19 cellular contexts compared by ENCODE assay signal in the genomic region with DNA sequence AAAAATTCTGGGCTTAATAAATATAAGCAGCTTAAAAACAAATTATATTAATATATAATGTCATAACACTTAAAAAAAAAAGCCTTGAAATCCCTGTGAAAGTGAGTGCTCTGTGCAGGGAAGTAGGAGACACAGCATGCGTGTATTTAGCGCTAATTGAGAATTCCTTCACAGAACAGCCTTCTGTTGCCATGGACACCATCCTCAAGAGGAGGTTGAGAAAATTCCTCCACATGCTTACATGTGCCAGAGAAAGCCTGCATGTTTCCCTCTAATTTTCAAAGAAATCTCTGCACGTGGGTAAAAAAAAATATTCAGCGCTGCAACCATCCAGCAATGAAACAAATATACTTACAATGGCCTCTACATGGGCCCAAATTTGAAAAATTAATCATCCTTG.
DNase-seq lines count a peak whose midpoint lies in the region; ATAC-seq and TF ChIP-seq lines count a peak whose summit lies in the region.
"Had no signal": no experiment of that assay in that cellular context is flagged by ENCODE, and none has a peak within 500 bp of the region (broad histone marks: within the 10 kb centered on the region; RNA-seq: fewer than 3 reads in every experiment).

No MANE protein-coding gene starts in this region.

- no peak overlapping the region for H3K18ac ChIP-seq in mesendoderm (ENCODE audit: low read length)

- H3K36me3 Mint-ChIP-seq in brain (peaks cover 4% of the 10 kb centered on the region), progenitor cell of endocrine pancreas (ENCODE audit: insufficient read depth) (no peaks in the 10 kb centered on the region)
- no peaks in the 10 kb centered on the region for H3K36me3 Mint-ChIP-seq in naive thymus-derived CD4-positive, alpha-beta T cell
- H3K36me3 Mint-ChIP-seq: CD14-positive monocyte; CD4-positive, alpha-beta memory T cell; IgD-negative memory B cell had no signal

- H3K27ac Mint-ChIP-seq in brain = peak overlapping the region in 2 of 5 experiments; percentile 94 to 96
- no peak overlapping the region for H3K27ac Mint-ChIP-seq in progenitor cell of endocrine pancreas
- no peak overlapping the region for H3K27ac Mint-ChIP-seq in naive thymus-derived CD4-positive, alpha-beta T cell
- H3K27ac Mint-ChIP-seq: CD14-positive monocyte, GM23338, IgD-negative memory B cell had no signal

- H3K4me3 ChIP-seq in mesendoderm (ENCODE audit: low read length) = no peak overlapping the region
- H3K4me3 ChIP-seq in naive thymus-derived CD4-positive, alpha-beta T cell (ENCODE audit: low read length) = no peak overlapping the region
- H3K4me3 ChIP-seq: BLaER1, GM23338 had no signal

- intact Hi-C loops in naive thymus-derived CD4-positive, alpha-beta T cell (cut with micrococcal nuclease) = no loop called here

- H3K23ac ChIP-seq in mesendoderm (ENCODE audit: low read length) = no peak overlapping the region

- whole genome bisulfite sequencing in mesendoderm (ENCODE audit: extremely low coverage, insufficient coverage, low lambda C conversion rate) = no CpG with 5 or more reads among the region's 4 CpGs

- no peaks in the 10 kb centered on the region for H3K79me1 ChIP-seq in mesendoderm (ENCODE audit: low read length)

- TF ChIP-seq CTCF in brain (conservative IDR thresholded peaks at IDR 0.05) (no peak), progenitor cell of endocrine pancreas (IDR thresholded peaks at IDR 0.05; ENCODE audit: unreplicated experiment) (no peak)

- H3K56ac ChIP-seq in mesendoderm (ENCODE audit: low read length) = no peak overlapping the region

- no peaks in the 10 kb centered on the region for H3K36me3 ChIP-seq in mesendoderm (ENCODE audit: control insufficient read depth, insufficient read depth, low read length)
- H3K36me3 ChIP-seq in naive thymus-derived CD4-positive, alpha-beta T cell (ENCODE audit: control insufficient read depth in 2 of 3, insufficient read depth in 3 of 3, low read length in 3 of 3) = no peaks in the 10 kb centered on the region
- H3K36me3 ChIP-seq: BLaER1 had no signal

- H3K4ac ChIP-seq in mesendoderm (ENCODE audit: low read depth, low read length) = no peak overlapping the region

- H3K27ac ChIP-seq in mesendoderm (ENCODE audit: low read depth, low read length) = no peak overlapping the region
- no peak overlapping the region for H3K27ac ChIP-seq in naive thymus-derived CD4-positive, alpha-beta T cell (ENCODE audit: low read depth, low read length)
- H3K27ac ChIP-seq: 22Rv1, BLaER1 had no signal

- POLR2A ChIA-PET in naive thymus-derived CD4-positive, alpha-beta T cell (lab: Charles Lee) = no interaction called here

- no peak overlapping the region for H2BK120ac ChIP-seq in mesendoderm (ENCODE audit: low read depth, low read length)

- H3K9ac ChIP-seq in mesendoderm (ENCODE audit: low read length) = no peak overlapping the region
- H3K9ac ChIP-seq: BLaER1 had no signal

- CTCF ChIA-PET in naive thymus-derived CD4-positive, alpha-beta T cell (lab: Charles Lee) = no interaction called here

- no peak overlapping the region for H4K5ac ChIP-seq in mesendoderm (ENCODE audit: low read length)

- H3K79me2 ChIP-seq in mesendoderm (ENCODE audit: control insufficient read depth, insufficient read depth, low read length) = no peaks in the 10 kb centered on the region

- H2BK5ac ChIP-seq in mesendoderm (ENCODE audit: low read length) = no peak overlapping the region

- peak overlapping the region in 3 of 5 experiments; percentile 15 to 38 (median 27) for H3K4me3 Mint-ChIP-seq in brain
- H3K4me3 Mint-ChIP-seq in progenitor cell of endocrine pancreas (ENCODE audit: low read depth) = no peak overlapping the region
- H3K4me3 Mint-ChIP-seq in naive thymus-derived CD4-positive, alpha-beta T cell = no peak overlapping the region
- H3K4me3 Mint-ChIP-seq: CD14-positive monocyte; CD4-positive, alpha-beta memory T cell; GM23338; IgD-negative memory B cell had no signal

- no peak overlapping the region for H2AK5ac ChIP-seq in mesendoderm (ENCODE audit: low read length)

- H3K9me3 Mint-ChIP-seq in brain (no peaks in the 10 kb centered on the region), progenitor cell of endocrine pancreas (ENCODE audit: low read depth) (peaks cover 4% of the 10 kb centered on the region)
- H3K9me3 Mint-ChIP-seq in naive thymus-derived CD4-positive, alpha-beta T cell = peaks cover 0 to 6% (median 1%) of the 10 kb centered on the region in 11 donors
- H3K9me3 Mint-ChIP-seq: GM23338 had no signal

- H3K27me3 Mint-ChIP-seq in brain (no peaks in the 10 kb centered on the region), progenitor cell of endocrine pancreas (peaks cover 7% of the 10 kb centered on the region)
- H3K27me3 Mint-ChIP-seq in naive thymus-derived CD4-positive, alpha-beta T cell = peaks cover 0 to 18% (median 3%) of the 10 kb centered on the region in 5 donors

- DNase-seq in DMS 273 (lab: John Stamatoyannopoulos, UW; ENCODE audit: unreplicated experiment) (peak; percentile 23), DMS 273 treated with DMSO at 0.1 percent for 48 hours (lab: John Stamatoyannopoulos, UW) (no peak), mesendoderm (peak; percentile 44), putamen (ENCODE audit: low spot score) (peak; percentile 39), progenitor cell of endocrine pancreas (ENCODE audit: low spot score, unreplicated experiment) (no peak)
- DNase-seq in naive thymus-derived CD4-positive, alpha-beta T cell = no peak
- DNase-seq: CD4-positive, alpha-beta memory T cell; DMS53; DND-41; EL; HCEC 1CT had no signal

- no peak overlapping the region for H2BK15ac ChIP-seq in mesendoderm (replicated peaks; ENCODE audit: low read depth)

- peaks cover 70% of the 10 kb centered on the region for H3K4me1 Mint-ChIP-seq in brain
- peaks cover 18% of the 10 kb centered on the region for H3K4me1 Mint-ChIP-seq in progenitor cell of endocrine pancreas (ENCODE audit: low read depth)
- H3K4me1 Mint-ChIP-seq in naive thymus-derived CD4-positive, alpha-beta T cell = peaks cover 0 to 2% (median 0%) of the 10 kb centered on the region in 7 donors
- H3K4me1 Mint-ChIP-seq: CD14-positive monocyte; CD4-positive, alpha-beta memory T cell; GM23338; IgD-negative memory B cell had no signal

- no peak overlapping the region for H3K4me2 ChIP-seq in mesendoderm (ENCODE audit: low read length)
- H3K4me2 ChIP-seq: BLaER1, GM23338 had no signal

- no peak overlapping the region for H4K8ac ChIP-seq in mesendoderm (ENCODE audit: low read depth, low read length)

- no peak for ATAC-seq in GM18873 (IDR thresholded peaks at IDR 0.05; ENCODE audit: low FRiP score, unreplicated experiment)
- no peak for ATAC-seq in naive thymus-derived CD4-positive, alpha-beta T cell
- ATAC-seq: GM23338, HepG2 had no signal

- no peaks in the 10 kb centered on the region for H3K9me3 ChIP-seq in naive thymus-derived CD4-positive, alpha-beta T cell (ENCODE audit: control insufficient read depth in 2 of 3, low read length in 3 of 3)
- H3K9me3 ChIP-seq: BLaER1 had no signal

- H3K27me3 ChIP-seq in mesendoderm (ENCODE audit: insufficient read depth, low read length, poor library complexity) = no peaks in the 10 kb centered on the region
- H3K27me3 ChIP-seq in naive thymus-derived CD4-positive, alpha-beta T cell (ENCODE audit: control insufficient read depth in 2 of 2, insufficient read depth in 2 of 2, low read length in 2 of 2) = no peaks in the 10 kb centered on the region
- H3K27me3 ChIP-seq: BLaER1 had no signal

- no peaks in the 10 kb centered on the region for H3K4me1 ChIP-seq in mesendoderm (ENCODE audit: control insufficient read depth, low read depth, low read length)
- no peaks in the 10 kb centered on the region for H3K4me1 ChIP-seq in naive thymus-derived CD4-positive, alpha-beta T cell (ENCODE audit: control insufficient read depth in 2 of 2, insufficient read depth in 2 of 2, low read length in 2 of 2)

Comparison
In these comparisons a context has a peak if more than half of its experiments do, and no peak if none do; other contexts are left out.
1. DNase-seq: peak in DMS 273 (single experiment), mesendoderm (single experiment) and putamen (single experiment); none in DMS 273 treated with DMSO at 0.1 percent for 48 hours (single experiment), progenitor cell of endocrine pancreas (single experiment) and naive thymus-derived CD4-positive, alpha-beta T cell (0 of 9).
2. H3K4me3 Mint-ChIP-seq: peak in brain (3 of 5); none in progenitor cell of endocrine pancreas (single experiment) and naive thymus-derived CD4-positive, alpha-beta T cell (0 of 10).